ENCODE assay signal across 11 cellular contexts in the genomic region with DNA sequence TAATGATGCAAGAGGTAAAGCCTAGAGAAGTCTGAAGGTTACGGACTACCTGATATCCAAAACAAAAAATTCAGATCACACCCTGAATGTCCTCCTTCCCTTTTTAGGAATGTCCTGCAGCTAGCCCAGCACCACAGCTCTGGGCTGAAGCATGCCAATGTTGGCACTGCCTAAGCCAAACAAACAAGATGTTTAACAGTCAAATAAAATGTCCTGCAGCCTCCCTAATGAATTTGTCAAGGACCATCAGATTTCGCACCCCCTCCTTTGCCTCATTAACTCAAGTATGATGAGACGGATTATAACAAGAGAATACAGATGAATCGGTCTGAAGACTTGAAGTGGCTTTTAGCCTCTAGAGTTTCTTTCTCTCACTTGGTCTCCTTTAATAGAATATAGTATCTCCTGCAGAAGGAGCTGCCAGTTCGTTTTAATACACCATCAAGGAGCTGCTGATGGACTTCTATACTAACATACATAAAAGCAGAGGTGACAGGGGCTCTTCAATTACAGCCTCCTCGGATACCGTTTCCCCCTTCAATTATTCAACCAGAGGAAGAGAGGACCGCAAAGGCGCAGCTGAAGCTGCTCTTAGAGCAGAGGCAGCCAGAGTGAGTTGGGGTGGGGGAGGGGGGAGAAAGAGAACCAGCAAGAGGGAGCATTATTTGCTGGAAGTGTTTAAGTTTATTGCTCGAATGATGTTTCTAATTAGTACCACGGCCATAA. TPM values are rescaled to one million over a fixed set of nuclear protein-coding genes. Genes with fewer than 3 reads are reported as not detected.
DNase-seq lines count a peak whose midpoint lies in the region; ATAC-seq and TF ChIP-seq lines count a peak whose summit lies in the region.
"Had no signal": no experiment of that assay in that cellular context is flagged by ENCODE, and none has a peak within 500 bp of the region (broad histone marks: within the 10 kb centered on the region; RNA-seq: fewer than 3 reads in every experiment).

No MANE protein-coding gene starts in this region.

- no peak overlapping the region for H3K27ac Mint-ChIP-seq in activated CD8-positive, alpha-beta memory T cell treated with anti-CD3 and anti-CD28 coated beads, Interleukin-2, amount 10 ng/mL, durations not matched to agents 7 days and 5 days
- H3K27ac Mint-ChIP-seq: activated B cell treated with CpG ODN at 0.5 μM for 24 hours had no signal

- CTCF ChIA-PET in AG04450 (lab: Charles Lee) = interaction anchor here (0.6 to 2.1 kb wide), 3 partner anchors 13 to 241 kb away, joined by 3 to 6 read pairs (median 5); no protein-coding TSS in a partner anchor
- CTCF ChIA-PET in activated CD8-positive, alpha-beta memory T cell treated with anti-CD3 and anti-CD28 coated beads, Interleukin-2, amount 10 ng/mL, durations not matched to agents 7 days and 5 days (lab: Charles Lee) = no interaction called here

- no peaks in the 10 kb centered on the region for H3K27me3 ChIP-seq in AG04450 (ENCODE audit: control insufficient read depth, insufficient read depth, low read length)

- H3K4me3 Mint-ChIP-seq in activated CD8-positive, alpha-beta memory T cell treated with anti-CD3 and anti-CD28 coated beads, Interleukin-2, amount 10 ng/mL, durations not matched to agents 7 days and 5 days = no peak overlapping the region
- H3K4me3 Mint-ChIP-seq: activated B cell treated with CpG ODN at 0.5 μM for 24 hours had no signal

- H3K27ac ChIP-seq in AG04450 (ENCODE audit: low read depth, low read length) = no peak overlapping the region

- peaks cover 17% of the 10 kb centered on the region for H3K9me3 Mint-ChIP-seq in activated CD8-positive, alpha-beta memory T cell treated with anti-CD3 and anti-CD28 coated beads, Interleukin-2, amount 10 ng/mL, durations not matched to agents 7 days and 5 days (ENCODE audit: low read depth)

- ATAC-seq in activated CD8-positive, alpha-beta memory T cell treated with anti-CD3 and anti-CD28 coated beads, Interleukin-2, amount 10 ng/mL, durations not matched to agents 7 days and 5 days = no peak

- no peaks in the 10 kb centered on the region for H3K4me1 Mint-ChIP-seq in activated CD8-positive, alpha-beta memory T cell treated with anti-CD3 and anti-CD28 coated beads, Interleukin-2, amount 10 ng/mL, durations not matched to agents 7 days and 5 days
- H3K4me1 Mint-ChIP-seq: activated B cell treated with CpG ODN at 0.5 μM for 24 hours had no signal

- TF ChIP-seq CTCF in AG04450 (IDR thresholded peaks at IDR 0.05; ENCODE audit: low read depth, low read length) = no peak
- no peak for TF ChIP-seq CTCF in LNCaP clone FGC (IDR thresholded peaks at IDR 0.05; ENCODE audit: control insufficient read depth, extremely low read depth, insufficient read depth)

- DNase-seq in AG04450 (ENCODE audit: low read depth, low spot score) (no peak), LNCaP clone FGC (ENCODE audit: low read depth) (peak; percentile 84), ecto neural progenitor cell (ENCODE audit: low spot score) (peak; percentile 58), myocyte (ENCODE audit: low read depth) (peak; percentile 78), globus pallidus (ENCODE audit: low spot score) (no peak), CD1c-positive myeloid dendritic cell (ENCODE audit: extremely low spot score) (no peak)
- DNase-seq in activated CD4-positive, alpha-beta T cell treated with anti-CD3 and anti-CD28 coated beads, Interleukin-2, amount 50 U/mL, for 4 hours = no peak
- DNase-seq in activated CD8-positive, alpha-beta memory T cell treated with anti-CD3 and anti-CD28 coated beads, Interleukin-2, amount 10 ng/mL, durations not matched to agents 7 days and 5 days = no peak
- DNase-seq: activated B cell treated with CpG ODN at 0.5 μM for 24 hours, Caco-2, NCI-H82 had no signal

- POLR2A ChIA-PET in AG04450 (lab: Yijun Ruan, JAX) = interaction anchor here (0.7 kb wide), 1 partner anchor 207 kb away, joined by 9 read pairs; no protein-coding TSS in a partner anchor

- H3K9me3 ChIP-seq in AG04450 (ENCODE audit: control insufficient read depth, insufficient read depth, low read length) = no peaks in the 10 kb centered on the region; the same call in 1 of the 2 replicates
- H3K9me3 ChIP-seq: Caco-2 had no signal

- H3K4me3 ChIP-seq in AG04450 (ENCODE audit: low read depth, low read length) = peak overlapping the region; percentile 60
- H3K4me3 ChIP-seq in LNCaP clone FGC (ENCODE audit: low read depth, low read length) = no peak overlapping the region

- H3K36me3 Mint-ChIP-seq in activated CD8-positive, alpha-beta memory T cell treated with anti-CD3 and anti-CD28 coated beads, Interleukin-2, amount 10 ng/mL, durations not matched to agents 7 days and 5 days = peaks cover 47% of the 10 kb centered on the region

- no peaks in the 10 kb centered on the region for H3K27me3 Mint-ChIP-seq in activated CD8-positive, alpha-beta memory T cell treated with anti-CD3 and anti-CD28 coated beads, Interleukin-2, amount 10 ng/mL, durations not matched to agents 7 days and 5 days
- H3K27me3 Mint-ChIP-seq: activated B cell treated with CpG ODN at 0.5 μM for 24 hours had no signal

RNA-seq across cellular contexts. Expression of gene MAB21L2, which starts 3.0 kb away (rescaled TPM):
- 3.3 TPM in 2 replicates for polyA plus RNA-seq in AG04450 (2011; rRNA removed)
- polyA minus RNA-seq in AG04450 (2011; rRNA and poly(A)+ RNA removed) = 2.9 and 3.4 TPM in 2 replicates
- total RNA-seq in myocyte = 0.16 and 0.31 TPM in 2 replicates
- 0.10 TPM for polyA plus RNA-seq in myocyte (2012)
- total RNA-seq in activated CD8-positive, alpha-beta memory T cell treated with anti-CD3 and anti-CD28 coated beads, Interleukin-2, amount 10 ng/mL, durations not matched to agents 7 days and 5 days = not detected
- total RNA-seq: activated B cell treated with CpG ODN at 0.5 μM for 24 hours, Caco-2 had no signal

Comparison
In these comparisons a context has a peak if more than half of its experiments do, and no peak if none do; other contexts are left out.
1. DNase-seq: peak in LNCaP clone FGC (single experiment), ecto neural progenitor cell (single experiment) and myocyte (single experiment); none in AG04450 (single experiment), activated CD4-positive, alpha-beta T cell treated with anti-CD3 and anti-CD28 coated beads, Interleukin-2, amount 50 U/mL, for 4 hours (0 of 2), globus pallidus (single experiment), activated CD8-positive, alpha-beta memory T cell treated with anti-CD3 and anti-CD28 coated beads, Interleukin-2, amount 10 ng/mL, durations not matched to agents 7 days and 5 days (single experiment) and CD1c-positive myeloid dendritic cell (single experiment).